Comparison of ENCODE assay signal across 1 cellular context in the genomic region with DNA sequence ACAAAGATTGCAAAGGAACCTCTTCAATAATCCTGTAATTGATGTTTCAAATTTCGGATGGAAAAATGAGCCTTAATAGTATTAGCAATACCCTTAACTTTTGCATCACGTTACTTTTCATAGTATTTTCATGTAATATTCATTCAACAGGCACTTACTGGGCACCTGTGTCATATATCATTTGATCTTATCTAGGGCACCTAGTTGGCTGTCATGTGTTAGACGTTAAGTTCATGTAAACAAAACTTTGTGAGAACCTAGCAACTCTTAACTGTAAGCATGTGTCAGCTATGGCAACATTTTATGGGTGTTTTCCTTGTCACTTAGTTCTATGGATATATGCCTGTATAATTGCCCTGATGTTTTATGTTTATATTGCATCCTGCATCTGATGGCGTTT.
TF ChIP-seq lines count a peak whose summit lies in the region.

No MANE protein-coding gene starts in this region.

TF ChIP-seq in endothelial cell of umbilical vein, 7 proteins besides CTCF, POLR2A, EP300 and RAD21:
- TF ChIP-seq JUN (IDR thresholded peaks at IDR 0.05; ENCODE audit: borderline replicate concordance, insufficient read depth, insufficient read length, low read depth): no peak
- TF ChIP-seq MYC (IDR thresholded peaks at IDR 0.05; ENCODE audit: low read depth, low read length): no peak
- TF ChIP-seq POLR2AphosphoS5 (IDR thresholded peaks at IDR 0.05; ENCODE audit: insufficient read depth, low read depth, low read length): no peak
- TF ChIP-seq EZH2 (IDR thresholded peaks at IDR 0.05; ENCODE audit: borderline replicate concordance, low read depth, low read length, severe bottlenecking): no peak
- no peak for TF ChIP-seq GATA2 (IDR thresholded peaks at IDR 0.05; ENCODE audit: insufficient read depth, insufficient read length, low read depth, low read length)
- TF ChIP-seq, protein P1, sequence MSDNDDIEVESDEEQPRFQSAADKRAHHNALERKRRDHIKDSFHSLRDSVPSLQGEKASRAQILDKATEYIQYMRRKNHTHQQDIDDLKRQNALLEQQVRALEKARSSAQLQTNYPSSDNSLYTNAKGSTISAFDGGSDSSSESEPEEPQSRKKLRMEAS (IDR thresholded peaks at IDR 0.05; ENCODE audit: insufficient read depth, insufficient read length): no peak
- TF ChIP-seq FOS (IDR thresholded peaks at IDR 0.05; ENCODE audit: borderline replicate concordance, insufficient read depth, low read length): no peak
